8 cellular contexts compared by ENCODE assay signal in genomic region chr15:88834211-88834812, GRCh38. TPM values are rescaled to one million over a fixed set of nuclear protein-coding genes. Genes with fewer than 3 reads are reported as not detected.
DNase-seq lines count a peak whose midpoint lies in the region; ATAC-seq, FAIRE-seq and TF ChIP-seq lines count a peak whose summit lies in the region.

No MANE protein-coding gene starts in this region.

- POLR2A ChIA-PET in AG04449 (lab: Yijun Ruan, JAX), result interaction anchor here (0.6 kb wide), 1 partner anchor 129 kb away, joined by 3 read pairs; no protein-coding TSS in a partner anchor
- POLR2A ChIA-PET in activated CD4-positive, alpha-beta memory T cell treated with anti-CD3 and anti-CD28 coated beads, Interleukin-2, amount 10 ng/mL, durations not matched to agents 7 days and 5 days (lab: Charles Lee), result interaction anchor here (0.9 kb wide), 1 partner anchor 213 kb away, joined by 3 read pairs; the partner anchor contains the start of gene AEN

- no peak for TF ChIP-seq POLR2A in GM12891 (IDR thresholded peaks at IDR 0.05; ENCODE audit: low read depth, low read length)

- no peaks in the 10 kb centered on the region for H3K9me3 Mint-ChIP-seq in activated CD4-positive, alpha-beta memory T cell treated with anti-CD3 and anti-CD28 coated beads, Interleukin-2, amount 10 ng/mL, durations not matched to agents 7 days and 5 days

- H3K4me1 Mint-ChIP-seq in activated CD4-positive, alpha-beta memory T cell treated with anti-CD3 and anti-CD28 coated beads, Interleukin-2, amount 10 ng/mL, durations not matched to agents 7 days and 5 days, result peaks cover 3% of the 10 kb centered on the region

- TF ChIP-seq CTCF in AG04449 (IDR thresholded peaks at IDR 0.05; ENCODE audit: insufficient read depth, low read length, missing control alignments), result peak; percentile 82
- peak; percentile 50 for TF ChIP-seq CTCF in neural cell (IDR thresholded peaks at IDR 0.05; ENCODE audit: poor library complexity, severe bottlenecking)

- no peaks in the 10 kb centered on the region for H4K20me1 ChIP-seq in neural cell (ENCODE audit: insufficient read depth)

- no peak overlapping the region for H3K27ac ChIP-seq in neural cell (ENCODE audit: low read length)

- H3K27me3 Mint-ChIP-seq in activated CD4-positive, alpha-beta memory T cell treated with anti-CD3 and anti-CD28 coated beads, Interleukin-2, amount 10 ng/mL, durations not matched to agents 7 days and 5 days, result no peaks in the 10 kb centered on the region

- H3K36me3 ChIP-seq in H7 (replicated peaks; ENCODE audit: control insufficient read depth, insufficient read depth, low read length), result no peaks in the 10 kb centered on the region
- no peaks in the 10 kb centered on the region for H3K36me3 ChIP-seq in neural cell (ENCODE audit: insufficient read depth, low read length)

- CTCF ChIA-PET in AG04449 (lab: Yijun Ruan, JAX), result interaction anchor here (0.8 to 13.7 kb wide), 22 partner anchors 9 to 362 kb away, joined by 3 to 385 read pairs (median 4); no protein-coding TSS in a partner anchor
- CTCF ChIA-PET in activated CD4-positive, alpha-beta memory T cell treated with anti-CD3 and anti-CD28 coated beads, Interleukin-2, amount 10 ng/mL, durations not matched to agents 7 days and 5 days (lab: Charles Lee), result interaction anchor here (1.0 to 2.1 kb wide), 3 partner anchors 210 to 369 kb away, joined by 3 to 12 read pairs (median 3); no protein-coding TSS in a partner anchor

- H3K27ac Mint-ChIP-seq in activated CD4-positive, alpha-beta memory T cell treated with anti-CD3 and anti-CD28 coated beads, Interleukin-2, amount 10 ng/mL, durations not matched to agents 7 days and 5 days, result no peak overlapping the region

- no peaks in the 10 kb centered on the region for H3K79me2 ChIP-seq in neural cell (replicated peaks; ENCODE audit: insufficient read depth, low read length)

- no peak for TF ChIP-seq EP300 in neural cell (conservative IDR thresholded peaks at IDR 0.05; ENCODE audit: poor library complexity, severe bottlenecking)

- H3K27me3 ChIP-seq in H7 (ENCODE audit: control insufficient read depth, insufficient read depth, low read length) (no peaks in the 10 kb centered on the region), neural cell (ENCODE audit: insufficient read depth, low read depth, low read length) (no peaks in the 10 kb centered on the region)

- H3K4me3 ChIP-seq in AG04449 (ENCODE audit: low read depth, low read length) (no peak overlapping the region), H7 (ENCODE audit: insufficient read depth, low read depth, low read length) (no peak overlapping the region), neural cell (ENCODE audit: low read length) (no peak overlapping the region)

- no peaks in the 10 kb centered on the region for H3K9me3 ChIP-seq in neural cell (ENCODE audit: low read length)

- H3K4me3 Mint-ChIP-seq in activated CD4-positive, alpha-beta memory T cell treated with anti-CD3 and anti-CD28 coated beads, Interleukin-2, amount 10 ng/mL, durations not matched to agents 7 days and 5 days, result no peak overlapping the region

- no peak overlapping the region for H3K4me2 ChIP-seq in neural cell (ENCODE audit: low read length)

- peak; percentile 12 for DNase-seq in AG04449 (ENCODE audit: low read depth, low spot score)
- DNase-seq in H7, result peak; percentile 89
- DNase-seq in activated CD4-positive, alpha-beta memory T cell treated with anti-CD3 and anti-CD28 coated beads, Interleukin-2, amount 10 ng/mL, durations not matched to agents 7 days and 5 days, result peak; percentile 38
- peak; percentile 80 for DNase-seq in fibroblast of peridontal ligament (ENCODE audit: extremely low read depth)
- no peak for DNase-seq in cortex of kidney (lab: John Stamatoyannopoulos, UW)
- no peak for DNase-seq in GM12891 (ENCODE audit: insufficient read length, low spot score)

- no peak overlapping the region for H2AFZ ChIP-seq in neural cell (ENCODE audit: low read depth, low read length)

- H3K9me2 ChIP-seq in neural cell (ENCODE audit: insufficient read depth, low read length), result no peaks in the 10 kb centered on the region

- no peak for FAIRE-seq in GM12891 (lab: Jason Lieb, UNC)

- no peaks in the 10 kb centered on the region for H3F3A ChIP-seq in neural cell (ENCODE audit: insufficient read depth, low read length, poor library complexity, severe bottlenecking)

- no peak overlapping the region for H3K9ac ChIP-seq in neural cell (ENCODE audit: low read length)

- H3K36me3 Mint-ChIP-seq in activated CD4-positive, alpha-beta memory T cell treated with anti-CD3 and anti-CD28 coated beads, Interleukin-2, amount 10 ng/mL, durations not matched to agents 7 days and 5 days (ENCODE audit: low read depth), result no peaks in the 10 kb centered on the region

- no peak for ATAC-seq in HG03159 (IDR thresholded peaks at IDR 0.05; ENCODE audit: unreplicated experiment)

- TF ChIP-seq RAD21 in neural cell (conservative IDR thresholded peaks at IDR 0.05), result peak; percentile 55

TF ChIP-seq in neural cell, 6 proteins besides CTCF, POLR2A, EP300 and RAD21:
- peak; percentile 53 for TF ChIP-seq SMC3 (conservative IDR thresholded peaks at IDR 0.05; ENCODE audit: poor library complexity)
- TF ChIP-seq, protein P1, sequence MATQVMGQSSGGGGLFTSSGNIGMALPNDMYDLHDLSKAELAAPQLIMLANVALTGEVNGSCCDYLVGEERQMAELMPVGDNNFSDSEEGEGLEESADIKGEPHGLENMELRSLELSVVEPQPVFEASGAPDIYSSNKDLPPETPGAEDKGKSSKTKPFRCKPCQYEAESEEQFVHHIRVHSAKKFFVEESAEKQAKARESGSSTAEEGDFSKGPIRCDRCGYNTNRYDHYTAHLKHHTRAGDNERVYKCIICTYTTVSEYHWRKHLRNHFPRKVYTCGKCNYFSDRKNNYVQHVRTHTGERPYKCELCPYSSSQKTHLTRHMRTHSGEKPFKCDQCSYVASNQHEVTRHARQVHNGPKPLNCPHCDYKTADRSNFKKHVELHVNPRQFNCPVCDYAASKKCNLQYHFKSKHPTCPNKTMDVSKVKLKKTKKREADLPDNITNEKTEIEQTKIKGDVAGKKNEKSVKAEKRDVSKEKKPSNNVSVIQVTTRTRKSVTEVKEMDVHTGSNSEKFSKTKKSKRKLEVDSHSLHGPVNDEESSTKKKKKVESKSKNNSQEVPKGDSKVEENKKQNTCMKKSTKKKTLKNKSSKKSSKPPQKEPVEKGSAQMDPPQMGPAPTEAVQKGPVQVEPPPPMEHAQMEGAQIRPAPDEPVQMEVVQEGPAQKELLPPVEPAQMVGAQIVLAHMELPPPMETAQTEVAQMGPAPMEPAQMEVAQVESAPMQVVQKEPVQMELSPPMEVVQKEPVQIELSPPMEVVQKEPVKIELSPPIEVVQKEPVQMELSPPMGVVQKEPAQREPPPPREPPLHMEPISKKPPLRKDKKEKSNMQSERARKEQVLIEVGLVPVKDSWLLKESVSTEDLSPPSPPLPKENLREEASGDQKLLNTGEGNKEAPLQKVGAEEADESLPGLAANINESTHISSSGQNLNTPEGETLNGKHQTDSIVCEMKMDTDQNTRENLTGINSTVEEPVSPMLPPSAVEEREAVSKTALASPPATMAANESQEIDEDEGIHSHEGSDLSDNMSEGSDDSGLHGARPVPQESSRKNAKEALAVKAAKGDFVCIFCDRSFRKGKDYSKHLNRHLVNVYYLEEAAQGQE (IDR thresholded peaks at IDR 0.05; ENCODE audit: borderline replicate concordance), result no peak

TF ChIP-seq in GM12891, 5 proteins besides CTCF, POLR2A, EP300 and RAD21:
- no peak for TF ChIP-seq POU2F2 (IDR thresholded peaks at IDR 0.05; ENCODE audit: low read depth, low read length)
- no peak for TF ChIP-seq TAF1 (IDR thresholded peaks at IDR 0.05; ENCODE audit: low read depth, low read length)
- no peak for TF ChIP-seq SPI1 (IDR thresholded peaks at IDR 0.05; ENCODE audit: low read depth, low read length)
- TF ChIP-seq POLR2AphosphoS5 (IDR thresholded peaks at IDR 0.05; ENCODE audit: low read depth, low read length), result no peak
- TF ChIP-seq PAX5 (IDR thresholded peaks at IDR 0.05; ENCODE audit: insufficient read depth, low read length, severe bottlenecking), result no peak

RNA-seq across cellular contexts. Expression of gene ACAN, which starts 31.1 kb away (rescaled TPM):
- total RNA-seq in H7 (2014; rRNA removed; shearing (Covaris generic)), result 0.33 and 0.59 TPM in 2 replicates
- total RNA-seq in activated CD4-positive, alpha-beta memory T cell treated with anti-CD3 and anti-CD28 coated beads, Interleukin-2, amount 10 ng/mL, durations not matched to agents 7 days and 5 days, result not detected
- not detected in 2 replicates for polyA plus RNA-seq in neural cell
- polyA minus RNA-seq in neural cell, result not detected in 2 replicates
- not detected for polyA plus RNA-seq in GM12891 (2012; ENCODE audit: low read depth, missing spikeins)

Comparison
In these comparisons a context has a peak if more than half of its experiments do, and no peak if none do; other contexts are left out.
1. DNase-seq: peak in AG04449 (single experiment), H7 (single experiment), activated CD4-positive, alpha-beta memory T cell treated with anti-CD3 and anti-CD28 coated beads, Interleukin-2, amount 10 ng/mL, durations not matched to agents 7 days and 5 days (single experiment) and fibroblast of peridontal ligament (single experiment); none in cortex of kidney (single experiment) and GM12891 (single experiment).